14 cellular contexts compared by ENCODE assay signal in genomic region chr5:190366-191035, GRCh38. TPM values are rescaled to one million over a fixed set of nuclear protein-coding genes. Genes with fewer than 3 reads are reported as not detected.
DNase-seq lines count a peak whose midpoint lies in the region; ATAC-seq, FAIRE-seq and TF ChIP-seq lines count a peak whose summit lies in the region.
"Had no signal": no experiment of that assay in that cellular context is flagged by ENCODE, and none has a peak within 500 bp of the region (broad histone marks: within the 10 kb centered on the region; RNA-seq: fewer than 3 reads in every experiment).

No MANE protein-coding gene starts in this region.

- H3K4me3 ChIP-seq in cardiac muscle cell (no peak overlapping the region), thoracic aorta (peak overlapping the region; percentile 57)

- TF ChIP-seq CTCF in cardiac muscle cell (IDR thresholded peaks at IDR 0.05; ENCODE audit: low read depth, low read length) (no peak), thoracic aorta (IDR thresholded peaks at IDR 0.05) (no peak)

- DNase-seq in activated effector memory CD4-positive, alpha-beta T cell treated with anti-CD3 and anti-CD28 coated beads, Interleukin-2, amount 50 U/mL, for 16 hours, result peak; percentile 46
- no peak for DNase-seq in activated effector memory CD4-positive, alpha-beta T cell treated with Interleukin-2 at 50 U/mL for 16 hours
- DNase-seq in HTR-8/SVneo (ENCODE audit: insufficient read length, low spot score) (no peak), cardiac muscle cell (ENCODE audit: low read depth in 1 of 2, low spot score in 1 of 2) (no peak), thoracic aorta (ENCODE audit: low spot score) (no peak), NCI-H69 (lab: John Stamatoyannopoulos, UW) (no peak)
- no peak for DNase-seq in effector CD4-positive, alpha-beta T cell
- no peak for DNase-seq in activated CD8-positive, alpha-beta memory T cell treated with anti-CD3 and anti-CD28 coated beads, Interleukin-2, amount 10 ng/mL, durations not matched to agents 7 days and 5 days
- DNase-seq: lower lobe of right lung had no signal

- H3K27me3 ChIP-seq in cardiac muscle cell (no peaks in the 10 kb centered on the region), thoracic aorta (replicated peaks; ENCODE audit: insufficient read depth) (no peaks in the 10 kb centered on the region)

- ATAC-seq in thoracic aorta (ENCODE audit: insufficient number of reproducible peaks, low FRiP score, low read depth), result no peak
- no peak for ATAC-seq in activated CD8-positive, alpha-beta memory T cell treated with anti-CD3 and anti-CD28 coated beads, Interleukin-2, amount 10 ng/mL, durations not matched to agents 7 days and 5 days

- no peaks in the 10 kb centered on the region for H3K9me3 Mint-ChIP-seq in activated CD8-positive, alpha-beta memory T cell treated with anti-CD3 and anti-CD28 coated beads, Interleukin-2, amount 10 ng/mL, durations not matched to agents 7 days and 5 days (ENCODE audit: low read depth)
- H3K9me3 Mint-ChIP-seq: central memory CD8-positive, alpha-beta T cell had no signal

- peak; percentile 75 for FAIRE-seq in HTR-8/SVneo (lab: Jason Lieb, UNC)
- FAIRE-seq: G401.6 had no signal

- H3K4me1 Mint-ChIP-seq in activated CD8-positive, alpha-beta memory T cell treated with anti-CD3 and anti-CD28 coated beads, Interleukin-2, amount 10 ng/mL, durations not matched to agents 7 days and 5 days, result peaks cover 13% of the 10 kb centered on the region

- no peaks in the 10 kb centered on the region for H3K9me3 ChIP-seq in cardiac muscle cell (ENCODE audit: low read depth)
- no peaks in the 10 kb centered on the region for H3K9me3 ChIP-seq in thoracic aorta
- H3K9me3 ChIP-seq: lower lobe of right lung had no signal

- peaks cover 9% of the 10 kb centered on the region for H3K27me3 Mint-ChIP-seq in activated CD8-positive, alpha-beta memory T cell treated with anti-CD3 and anti-CD28 coated beads, Interleukin-2, amount 10 ng/mL, durations not matched to agents 7 days and 5 days

- CTCF ChIA-PET in activated CD8-positive, alpha-beta memory T cell treated with anti-CD3 and anti-CD28 coated beads, Interleukin-2, amount 10 ng/mL, durations not matched to agents 7 days and 5 days (lab: Charles Lee), result interaction anchor here (1.1 kb wide), 1 partner anchor 235 kb away, joined by 3 read pairs; no protein-coding TSS in a partner anchor

- H3K27ac ChIP-seq in cardiac muscle cell (peak overlapping the region; percentile 56), thoracic aorta (no peak overlapping the region)
- H3K27ac ChIP-seq: lower lobe of right lung had no signal

- no peak overlapping the region for H3K4me3 Mint-ChIP-seq in activated CD8-positive, alpha-beta memory T cell treated with anti-CD3 and anti-CD28 coated beads, Interleukin-2, amount 10 ng/mL, durations not matched to agents 7 days and 5 days
- H3K4me3 Mint-ChIP-seq: central memory CD8-positive, alpha-beta T cell had no signal

- H3K36me3 Mint-ChIP-seq in activated CD8-positive, alpha-beta memory T cell treated with anti-CD3 and anti-CD28 coated beads, Interleukin-2, amount 10 ng/mL, durations not matched to agents 7 days and 5 days, result no peaks in the 10 kb centered on the region

- H3K27ac Mint-ChIP-seq in activated CD8-positive, alpha-beta memory T cell treated with anti-CD3 and anti-CD28 coated beads, Interleukin-2, amount 10 ng/mL, durations not matched to agents 7 days and 5 days, result no peak overlapping the region

- H3K36me3 ChIP-seq in cardiac muscle cell (no peaks in the 10 kb centered on the region), thoracic aorta (no peaks in the 10 kb centered on the region)
- H3K36me3 ChIP-seq: lower lobe of right lung had no signal

- H3K4me1 ChIP-seq in cardiac muscle cell (ENCODE audit: low read depth) (peaks cover 25% of the 10 kb centered on the region), thoracic aorta (ENCODE audit: control insufficient read depth in 1 of 2, low read depth in 2 of 2) (peaks cover 4 to 26% of the 10 kb centered on the region in 2 donors)

RNA-seq across cellular contexts. Expression of gene LRRC14B, which starts 0.8 kb away (rescaled TPM):
- 1.6 and 3.6 TPM in 2 replicates for total RNA-seq in cardiac muscle cell
- 1.5 and 2.7 TPM in 2 replicates for polyA plus RNA-seq in cardiac muscle cell
- total RNA-seq in thoracic aorta, result not detected
- not detected for total RNA-seq in activated CD8-positive, alpha-beta memory T cell treated with anti-CD3 and anti-CD28 coated beads, Interleukin-2, amount 10 ng/mL, durations not matched to agents 7 days and 5 days
- total RNA-seq: fibroblast of villous mesenchyme, lower lobe of right lung, M059J, renal cortical epithelial cell had no signal

RNA-seq across cellular contexts. Expression of gene CCDC127, which starts 27.5 kb away (rescaled TPM):
- total RNA-seq in cardiac muscle cell, result 6.4 and 11.3 TPM in 2 replicates
- 15.9 and 19.3 TPM in 2 replicates for polyA plus RNA-seq in cardiac muscle cell
- 1 to 10 TPM; 2.7 to 7.8 TPM for total RNA-seq in thoracic aorta
- 1 to 10 TPM; 4.8 to 6.2 TPM for total RNA-seq in activated CD8-positive, alpha-beta memory T cell treated with anti-CD3 and anti-CD28 coated beads, Interleukin-2, amount 10 ng/mL, durations not matched to agents 7 days and 5 days

RNA-seq across cellular contexts. Expression of gene SDHA, which starts 27.6 kb away (rescaled TPM):
- total RNA-seq in cardiac muscle cell (207 and 247 TPM in 2 replicates), thoracic aorta (10 to 100 TPM; 59.6 to 70.5 TPM)
- 328 and 410 TPM in 2 replicates for polyA plus RNA-seq in cardiac muscle cell
- 100 to 1,000 TPM; 201 TPM for total RNA-seq in activated CD8-positive, alpha-beta memory T cell treated with anti-CD3 and anti-CD28 coated beads, Interleukin-2, amount 10 ng/mL, durations not matched to agents 7 days and 5 days
